ENCODE assay signal across 26 cellular contexts in the genomic region with DNA sequence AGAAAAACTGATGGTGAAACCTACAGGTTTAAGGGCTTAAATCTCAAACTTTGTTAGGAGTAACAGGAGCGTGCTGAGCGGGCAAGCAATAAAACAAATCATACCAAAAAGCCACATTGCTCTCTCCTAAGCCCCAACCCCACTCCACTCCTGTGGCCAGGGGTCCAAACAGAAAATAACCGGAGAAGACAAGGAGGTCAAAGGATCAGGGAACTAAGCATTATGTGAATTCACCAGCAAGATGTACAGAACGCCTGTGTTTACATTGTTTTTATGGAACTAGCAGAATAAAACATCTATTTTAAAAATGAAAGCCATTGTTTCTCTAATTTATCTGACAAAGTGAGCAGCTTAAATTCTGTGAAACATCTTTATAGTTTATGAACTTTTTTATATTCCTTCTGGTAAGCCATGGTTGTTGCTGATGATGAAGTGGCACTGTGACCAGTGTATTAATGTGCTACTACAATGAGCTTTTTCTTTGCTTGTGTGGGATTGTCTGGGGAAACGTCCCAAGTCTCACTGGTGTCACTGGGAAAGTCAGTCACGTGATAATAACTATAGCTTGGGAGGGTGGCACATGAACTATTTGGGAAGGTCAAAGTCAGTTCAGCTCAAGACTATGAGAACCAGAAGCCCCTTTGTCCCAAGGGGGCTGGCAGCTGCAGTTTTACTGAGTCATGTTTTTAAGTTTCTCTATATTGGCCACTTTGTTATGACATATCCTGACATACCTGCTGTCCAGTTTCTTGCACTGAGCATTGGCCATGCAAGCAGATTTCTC. TPM values are rescaled to one million over a fixed set of nuclear protein-coding genes. Genes with fewer than 3 reads are reported as not detected.
DNase-seq lines count a peak whose midpoint lies in the region; ATAC-seq, FAIRE-seq and TF ChIP-seq lines count a peak whose summit lies in the region.
"Had no signal": no experiment of that assay in that cellular context is flagged by ENCODE, and none has a peak within 500 bp of the region (broad histone marks: within the 10 kb centered on the region; RNA-seq: fewer than 3 reads in every experiment).

No MANE protein-coding gene starts in this region.

- DNase-seq in HepG2 (ENCODE audit: low spot score) (no peak), right lobe of liver (no peak), chondrocyte (ENCODE audit: low spot score) (no peak), myocyte (ENCODE audit: low read depth) (peak; percentile 59), transverse colon (no peak), left cardiac atrium (no peak)
- DNase-seq in effector memory CD8-positive, alpha-beta T cell = no peak
- DNase-seq in activated T-cell treated with anti-CD3 and anti-CD28 coated beads, Interleukin-2, amount 50 U/mL, for 1 hour = no peak
- DNase-seq: activated CD4-positive, alpha-beta T cell treated with anti-CD3 and anti-CD28 coated beads, Interleukin-2, amount 10 ng/mL, durations not matched to agents 7 days and 5 days; activated naive CD8-positive, alpha-beta T cell treated with anti-CD3 and anti-CD28 coated beads, Interleukin-2, amount 10 ng/mL, durations not matched to agents 7 days and 5 days; effector memory CD4-positive, alpha-beta T cell; IMR-90; left ventricle myocardium inferior; NCI-H1417 treated with DMSO at 0.1 percent for 48 hours; NCI-H510A treated with DMSO at 0.1 percent for 48 hours; Peyer's patch; small intestine; stimulated activated CD4-positive, alpha-beta T cell treated with anti-CD3 and anti-CD28 coated beads, Interleukin-2, amount 100 ng/mL, for 24 hours; tibial artery had no signal

- H4K20me1 ChIP-seq in HepG2 (ENCODE audit: insufficient read depth, low read length) = peaks cover 8% of the 10 kb centered on the region; the same call in 1 of the 2 replicates
- H4K20me1 ChIP-seq: BLaER1 had no signal

- H3K79me2 ChIP-seq in HepG2 (ENCODE audit: insufficient read depth, low read length) = peaks cover 18% of the 10 kb centered on the region

- no peaks in the 10 kb centered on the region for H3K9me3 ChIP-seq in HepG2 (ENCODE audit: low read length)
- H3K9me3 ChIP-seq in right lobe of liver = no peaks in the 10 kb centered on the region
- H3K9me3 ChIP-seq in transverse colon = no peaks in the 10 kb centered on the region
- H3K9me3 ChIP-seq: BLaER1, left ventricle myocardium inferior, Peyer's patch, tibial artery had no signal

- peaks cover 21% of the 10 kb centered on the region for H3K36me3 Mint-ChIP-seq in chondrocyte (ENCODE audit: low read depth)
- H3K36me3 Mint-ChIP-seq in effector memory CD8-positive, alpha-beta T cell (ENCODE audit: insufficient read depth) = peaks cover 4% of the 10 kb centered on the region

- no peaks in the 10 kb centered on the region for H3K9me3 Mint-ChIP-seq in chondrocyte (ENCODE audit: low read depth)
- no peaks in the 10 kb centered on the region for H3K9me3 Mint-ChIP-seq in effector memory CD8-positive, alpha-beta T cell
- H3K9me3 Mint-ChIP-seq: activated CD4-positive, alpha-beta T cell treated with anti-CD3 and anti-CD28 coated beads, Interleukin-2, amount 10 ng/mL, durations not matched to agents 7 days and 5 days; activated naive CD8-positive, alpha-beta T cell treated with anti-CD3 and anti-CD28 coated beads, Interleukin-2, amount 10 ng/mL, durations not matched to agents 7 days and 5 days; nephron; stimulated activated effector memory CD8-positive, alpha-beta T cell treated with anti-CD3 and anti-CD28 coated beads, Interleukin-12 subunit alpha, Interleukin-12 subunit beta, amount 100 ng/mL, for 72 hours; T-helper 1 cell treated with Interleukin-12 subunit alpha and Interleukin-12 subunit beta and Interleukin-4 antibody, amounts not matched to agents 30 μg/mL and 1 μg/mL, for 36 hours had no signal

- intact Hi-C loops in HepG2 (cut with micrococcal nuclease; ENCODE audit: unreplicated experiment) (no loop called here), right lobe of liver (cut with DNase I) (no loop called here), transverse colon (cut with DNase I; ENCODE audit: low total_unique reads) (no loop called here), left cardiac atrium (cut with DNase I) (no loop called here)

- TF ChIP-seq RAD21 in HepG2 (CRISPR knock-in tag; IDR thresholded peaks at IDR 0.05) = no peak

- CTCF ChIA-PET in HepG2 (lab: Yijun Ruan, JAX; ENCODE audit: low intra/inter-chr PET ratio, low total read pairs) = no interaction called here

- H3K4me3 Mint-ChIP-seq in chondrocyte (ENCODE audit: unreplicated experiment) = no peak overlapping the region
- no peak overlapping the region for H3K4me3 Mint-ChIP-seq in effector memory CD8-positive, alpha-beta T cell
- H3K4me3 Mint-ChIP-seq: activated CD4-positive, alpha-beta T cell treated with anti-CD3 and anti-CD28 coated beads, Interleukin-2, amount 10 ng/mL, durations not matched to agents 7 days and 5 days; activated naive CD8-positive, alpha-beta T cell treated with anti-CD3 and anti-CD28 coated beads, Interleukin-2, amount 10 ng/mL, durations not matched to agents 7 days and 5 days; nephron; stimulated activated effector memory CD8-positive, alpha-beta T cell treated with anti-CD3 and anti-CD28 coated beads, Interleukin-12 subunit alpha, Interleukin-12 subunit beta, amount 100 ng/mL, for 72 hours; T-helper 1 cell treated with Interleukin-12 subunit alpha and Interleukin-12 subunit beta and Interleukin-4 antibody, amounts not matched to agents 30 μg/mL and 1 μg/mL, for 36 hours had no signal

- H3K27ac ChIP-seq in HepG2 (ENCODE audit: extremely low read length, insufficient read depth, low read length) (peak overlapping the region; percentile 3), right lobe of liver (no peak overlapping the region), transverse colon (no peak overlapping the region)
- H3K27ac ChIP-seq: BLaER1, left ventricle myocardium inferior, Peyer's patch, SJSA1, tibial artery, VCaP had no signal

- in situ Hi-C loops in HepG2 (cut with HindIII; ENCODE audit: extremely low pct_ligation_motif_present, low pct_unique_long_range_greater_than_20kb) (no loop called here), transverse colon (cut with MboI; ENCODE audit: low pct_ligation_motif_present in 1 of 4, low pct_unique_long_range_greater_than_20kb in 1 of 4, low sequenced_read_pairs in 3 of 4) (no loop called here)

- H3K4me2 ChIP-seq in HepG2 (ENCODE audit: low read depth, low read length) = no peak overlapping the region
- H3K4me2 ChIP-seq: BLaER1 had no signal

- H3K27me3 Mint-ChIP-seq in chondrocyte (ENCODE audit: low read depth) = no peaks in the 10 kb centered on the region
- no peaks in the 10 kb centered on the region for H3K27me3 Mint-ChIP-seq in effector memory CD8-positive, alpha-beta T cell
- H3K27me3 Mint-ChIP-seq: activated CD4-positive, alpha-beta T cell treated with anti-CD3 and anti-CD28 coated beads, Interleukin-2, amount 10 ng/mL, durations not matched to agents 7 days and 5 days; activated naive CD8-positive, alpha-beta T cell treated with anti-CD3 and anti-CD28 coated beads, Interleukin-2, amount 10 ng/mL, durations not matched to agents 7 days and 5 days had no signal

- TF ChIP-seq EP300 in HepG2 (IDR thresholded peaks at IDR 0.05; ENCODE audit: low read depth in 2 of 2, low read length in 2 of 2) = no peak
- TF ChIP-seq EP300 in HepG2 (CRISPR knock-in tag; IDR thresholded peaks at IDR 0.05; ENCODE audit: borderline replicate concordance) = no peak
- no peak for TF ChIP-seq EP300 in transverse colon (IDR thresholded peaks at IDR 0.05; ENCODE audit: low read depth)

- H3K4me1 Mint-ChIP-seq in chondrocyte (ENCODE audit: low read depth) = no peaks in the 10 kb centered on the region
- peaks cover 0 to 11% of the 10 kb centered on the region in 2 donors for H3K4me1 Mint-ChIP-seq in effector memory CD8-positive, alpha-beta T cell (ENCODE audit: low read depth in 2 of 2)

- no peak for ATAC-seq in HepG2
- ATAC-seq in right lobe of liver = no peak
- no peak for ATAC-seq in effector memory CD8-positive, alpha-beta T cell (replicated peaks)
- no peak for ATAC-seq in left cardiac atrium
- ATAC-seq: stimulated activated effector memory CD8-positive, alpha-beta T cell treated with anti-CD3 and anti-CD28 coated beads, Interleukin-12 subunit alpha, Interleukin-12 subunit beta, amount 100 ng/mL, for 72 hours had no signal

- peak overlapping the region; percentile 34 for H3K27ac Mint-ChIP-seq in chondrocyte (ENCODE audit: unreplicated experiment)
- H3K27ac Mint-ChIP-seq in effector memory CD8-positive, alpha-beta T cell = no peak overlapping the region
- H3K27ac Mint-ChIP-seq: activated CD4-positive, alpha-beta T cell treated with anti-CD3 and anti-CD28 coated beads, Interleukin-2, amount 10 ng/mL, durations not matched to agents 7 days and 5 days; activated naive CD8-positive, alpha-beta T cell treated with anti-CD3 and anti-CD28 coated beads, Interleukin-2, amount 10 ng/mL, durations not matched to agents 7 days and 5 days; nephron; stimulated activated effector memory CD8-positive, alpha-beta T cell treated with anti-CD3 and anti-CD28 coated beads, Interleukin-12 subunit alpha, Interleukin-12 subunit beta, amount 100 ng/mL, for 72 hours; T-helper 1 cell treated with Interleukin-12 subunit alpha and Interleukin-12 subunit beta and Interleukin-4 antibody, amounts not matched to agents 30 μg/mL and 1 μg/mL, for 36 hours had no signal

- POLR2A ChIA-PET in HepG2 (lab: Yijun Ruan, JAX) = interaction anchor here (0.8 to 1.3 kb wide), 3 partner anchors 9 to 24 kb away, joined by 3 to 4 read pairs (median 4); a partner anchor contains a TSS

- WGBS in HepG2 (ENCODE audit: low lambda C conversion rate) = 92% methylated on average over 6 of the region's 6 CpGs
- WGBS in right lobe of liver (ENCODE audit: insufficient coverage, low coverage, low lambda C conversion rate, missing lambda C conversion rate) = 75% methylated on average over 6 of the region's 6 CpGs
- WGBS in transverse colon (ENCODE audit: low coverage in 1 of 2), 2 donors = 74 to 77% methylated on average over 5 to 6 of the region's 6 CpGs

- no peak for FAIRE-seq in HepG2 (lab: Jason Lieb, UNC)
- FAIRE-seq: H1, small intestine had no signal

- peak in 1 of 2 experiments; percentile 26; a peak in 1 of 4 replicates for TF ChIP-seq POLR2A in HepG2 (IDR thresholded peaks at IDR 0.05; ENCODE audit: insufficient read depth in 1 of 2, low read depth in 2 of 2, low read length in 2 of 2)
- no peak for TF ChIP-seq POLR2A in right lobe of liver (IDR thresholded peaks at IDR 0.05)
- TF ChIP-seq POLR2A in transverse colon (IDR thresholded peaks at IDR 0.05) = no peak

- TF ChIP-seq CTCF in HepG2 (CRISPR knock-in tag; IDR thresholded peaks at IDR 0.05) = no peak
- TF ChIP-seq CTCF in right lobe of liver (IDR thresholded peaks at IDR 0.05) = no peak
- no peak for TF ChIP-seq CTCF in chondrocyte (IDR thresholded peaks at IDR 0.05)
- no peak for TF ChIP-seq CTCF in transverse colon (IDR thresholded peaks at IDR 0.05)

- H3K4me1 ChIP-seq in HepG2 (ENCODE audit: insufficient read depth, low read length) = peaks cover 5% of the 10 kb centered on the region; the same call in 1 of the 2 replicates
- H3K4me1 ChIP-seq in right lobe of liver = no peaks in the 10 kb centered on the region
- H3K4me1 ChIP-seq in transverse colon = no peaks in the 10 kb centered on the region
- H3K4me1 ChIP-seq: BLaER1, Peyer's patch, SJSA1, tibial artery had no signal

- H3K36me3 ChIP-seq in HepG2 (replicated peaks in 1 of 2; ENCODE audit: control insufficient read depth in 1 of 2, insufficient read depth in 2 of 2, low read length in 2 of 2) (peaks cover 29 to 76% of the 10 kb centered on the region in 2 experiments), right lobe of liver (peaks cover 4 to 29% (median 12%) of the 10 kb centered on the region in 4 donors), transverse colon (peaks cover 0 to 22% (median 7%) of the 10 kb centered on the region in 4 donors)

- no peak overlapping the region for H3K4me3 ChIP-seq in HepG2 (replicated peaks in 1 of 3; ENCODE audit: insufficient read depth in 1 of 3, low read depth in 2 of 3, low read length in 3 of 3)
- H3K4me3 ChIP-seq in right lobe of liver = no peak overlapping the region
- no peak overlapping the region for H3K4me3 ChIP-seq in transverse colon
- H3K4me3 ChIP-seq: BLaER1, left ventricle myocardium inferior, Peyer's patch, SJSA1, tibial artery had no signal

- H3K9ac ChIP-seq in HepG2 (ENCODE audit: insufficient read depth, low read depth, low read length) = no peak overlapping the region
- H3K9ac ChIP-seq: BLaER1 had no signal

- H3K27me3 ChIP-seq in HepG2 (ENCODE audit: control insufficient read depth in 1 of 2, insufficient read depth in 2 of 2, low read length in 2 of 2) (no peaks in the 10 kb centered on the region), right lobe of liver (no peaks in the 10 kb centered on the region), transverse colon (no peaks in the 10 kb centered on the region)
- H3K27me3 ChIP-seq: BLaER1, Peyer's patch, SJSA1, tibial artery had no signal

- no peak overlapping the region for H2AFZ ChIP-seq in HepG2 (ENCODE audit: low read length)

- BruUV-seq in HepG2 (replicated peaks; lab: Mats Ljungman, UMichigan) = no TSS peak

RNA-seq across cellular contexts. Expression of a gene that starts 9.8 kb away (rescaled TPM):
- 75.9 and 88.4 TPM in 2 replicates for total RNA-seq in HepG2 (2016; rRNA removed; fragmentation: Illumina TruSeq; extraction: Trizol)
- 43.4 and 46.3 TPM in 2 replicates for total RNA-seq in HepG2 (2016; cell fraction: cytosol; rRNA removed; fragmentation: Illumina TruSeq; extraction: Trizol; ENCODE audit: low read depth)
- total RNA-seq in HepG2 (2016; cell fraction: insoluble cytoplasmic fraction; rRNA removed; fragmentation: Illumina TruSeq; extraction: Trizol) = 80.4 and 87.7 TPM in 2 replicates
- 112 and 113 TPM in 2 replicates for total RNA-seq in HepG2 (2016; cell fraction: membrane; rRNA removed; fragmentation: Illumina TruSeq; extraction: Trizol)
- 48.9 and 57.6 TPM in 2 replicates for total RNA-seq in HepG2 (2016; cell fraction: nucleus; rRNA removed; fragmentation: Illumina TruSeq; extraction: Trizol)
- polyA plus RNA-seq in HepG2 (2011; rRNA removed) = 107 and 111 TPM in 2 replicates
- 81.6 and 121 TPM in 2 replicates for polyA plus RNA-seq in HepG2 (2011; cell fraction: cytosol; rRNA removed)
- polyA plus RNA-seq in HepG2 (2011; cell fraction: nucleus; rRNA removed) = 21.7 and 28.8 TPM in 2 replicates
- polyA plus RNA-seq in HepG2 (2012) = 87.6 and 100 TPM in 2 replicates
- 74.9 and 84.3 TPM in 2 replicates for polyA plus RNA-seq in HepG2 (2016; cell fraction: cytosol; fragmentation: Illumina TruSeq; extraction: Trizol; ENCODE audit: low read depth)
- 128 and 133 TPM in 2 replicates for polyA plus RNA-seq in HepG2 (2016; cell fraction: insoluble cytoplasmic fraction; fragmentation: Illumina TruSeq; extraction: Trizol; ENCODE audit: low read depth)
- 136 and 137 TPM in 2 replicates for polyA plus RNA-seq in HepG2 (2016; cell fraction: membrane; fragmentation: Illumina TruSeq; extraction: Trizol; ENCODE audit: low read depth)
- polyA plus RNA-seq in HepG2 (2016; cell fraction: nucleus; fragmentation: Illumina TruSeq; extraction: Trizol; ENCODE audit: insufficient read depth, low read depth) = 94.3 and 100 TPM in 2 replicates
- 14.9 and 72.3 TPM in 2 replicates for polyA minus RNA-seq in HepG2 (2011; rRNA and poly(A)+ RNA removed; ENCODE audit: low replicate concordance)
- polyA minus RNA-seq in HepG2 (2011; cell fraction: cytosol; rRNA and poly(A)+ RNA removed) = 60.3 and 67.3 TPM in 2 replicates
- polyA minus RNA-seq in HepG2 (2011; cell fraction: nucleus; rRNA and poly(A)+ RNA removed) = 45.2 and 49.0 TPM in 2 replicates
- 10 to 100 TPM; 31.6 to 66.5 (median 42.8) TPM for total RNA-seq in right lobe of liver
- total RNA-seq in chondrocyte = 32.2 to 44.0 TPM (median 32.6 TPM) in 3 replicates
- total RNA-seq in myocyte = 42.6 and 54.5 TPM in 2 replicates
- polyA plus RNA-seq in myocyte (2012) = 33.8 TPM
- 10 to 100 TPM; 15.3 to 30.7 (median 25.5) TPM for total RNA-seq in transverse colon
- total RNA-seq in left cardiac atrium = 10 to 100 TPM; 31.1 to 32.9 TPM

RNA-seq across cellular contexts. Expression of a gene that starts 23.5 kb away (rescaled TPM):
- total RNA-seq in HepG2 (2016; rRNA removed; fragmentation: Illumina TruSeq; extraction: Trizol) = 224 and 335 TPM in 2 replicates
- total RNA-seq in HepG2 (2016; cell fraction: cytosol; rRNA removed; fragmentation: Illumina TruSeq; extraction: Trizol; ENCODE audit: low read depth) = 127 and 136 TPM in 2 replicates
- total RNA-seq in HepG2 (2016; cell fraction: insoluble cytoplasmic fraction; rRNA removed; fragmentation: Illumina TruSeq; extraction: Trizol) = 218 and 331 TPM in 2 replicates
- 173 and 174 TPM in 2 replicates for total RNA-seq in HepG2 (2016; cell fraction: membrane; rRNA removed; fragmentation: Illumina TruSeq; extraction: Trizol)
- 85.9 and 90.8 TPM in 2 replicates for total RNA-seq in HepG2 (2016; cell fraction: nucleus; rRNA removed; fragmentation: Illumina TruSeq; extraction: Trizol)
- 55.7 and 96.4 TPM in 2 replicates for polyA plus RNA-seq in HepG2 (2011; rRNA removed)
- 60.3 and 70.8 TPM in 2 replicates for polyA plus RNA-seq in HepG2 (2011; cell fraction: cytosol; rRNA removed)
- polyA plus RNA-seq in HepG2 (2011; cell fraction: nucleus; rRNA removed) = 23.6 and 31.7 TPM in 2 replicates
- 41.6 and 70.4 TPM in 2 replicates for polyA plus RNA-seq in HepG2 (2012)
- polyA plus RNA-seq in HepG2 (2016; cell fraction: cytosol; fragmentation: Illumina TruSeq; extraction: Trizol; ENCODE audit: low read depth) = 36.5 and 39.6 TPM in 2 replicates
- polyA plus RNA-seq in HepG2 (2016; cell fraction: insoluble cytoplasmic fraction; fragmentation: Illumina TruSeq; extraction: Trizol; ENCODE audit: low read depth) = 285 and 289 TPM in 2 replicates
- 72.5 and 73.7 TPM in 2 replicates for polyA plus RNA-seq in HepG2 (2016; cell fraction: membrane; fragmentation: Illumina TruSeq; extraction: Trizol; ENCODE audit: low read depth)
- polyA plus RNA-seq in HepG2 (2016; cell fraction: nucleus; fragmentation: Illumina TruSeq; extraction: Trizol; ENCODE audit: insufficient read depth, low read depth) = 111 and 116 TPM in 2 replicates
- polyA minus RNA-seq in HepG2 (2011; rRNA and poly(A)+ RNA removed; ENCODE audit: low replicate concordance) = 63.7 and 146 TPM in 2 replicates
- polyA minus RNA-seq in HepG2 (2011; cell fraction: cytosol; rRNA and poly(A)+ RNA removed) = 43.1 and 61.1 TPM in 2 replicates
- polyA minus RNA-seq in HepG2 (2011; cell fraction: nucleus; rRNA and poly(A)+ RNA removed) = 25.4 and 35.1 TPM in 2 replicates
- 1 to 10 TPM; 1.5 to 7.4 (median 2.5) TPM for total RNA-seq in right lobe of liver
- total RNA-seq in chondrocyte = 8.7 to 10.5 TPM (median 9.6 TPM) in 3 replicates
- total RNA-seq in myocyte = 5.7 and 11.6 TPM in 2 replicates
- 2.0 TPM for polyA plus RNA-seq in myocyte (2012)
- total RNA-seq in transverse colon = 10 to 100 TPM in 1 of 4 donors, 1 to 10 TPM in 2, under 1 TPM in 1; 0.75 to 12.4 (median 4.9) TPM
- total RNA-seq in left cardiac atrium = 10 to 100 TPM in 1 of 2 donors, 1 to 10 TPM in 1; 8.9 to 10.3 TPM

RNA-seq across cellular contexts. Expression of a gene that starts 23.9 kb away (rescaled TPM):
- total RNA-seq in HepG2 (2016; rRNA removed; fragmentation: Illumina TruSeq; extraction: Trizol) = 70.9 and 105 TPM in 2 replicates
- 17.0 and 17.9 TPM in 2 replicates for total RNA-seq in HepG2 (2016; cell fraction: cytosol; rRNA removed; fragmentation: Illumina TruSeq; extraction: Trizol; ENCODE audit: low read depth)
- 72.4 and 104 TPM in 2 replicates for total RNA-seq in HepG2 (2016; cell fraction: insoluble cytoplasmic fraction; rRNA removed; fragmentation: Illumina TruSeq; extraction: Trizol)
- 37.3 and 42.3 TPM in 2 replicates for total RNA-seq in HepG2 (2016; cell fraction: membrane; rRNA removed; fragmentation: Illumina TruSeq; extraction: Trizol)
- 53.7 and 58.2 TPM in 2 replicates for total RNA-seq in HepG2 (2016; cell fraction: nucleus; rRNA removed; fragmentation: Illumina TruSeq; extraction: Trizol)
- 67.9 and 100 TPM in 2 replicates for polyA plus RNA-seq in HepG2 (2011; rRNA removed)
- polyA plus RNA-seq in HepG2 (2011; cell fraction: cytosol; rRNA removed) = 63.9 and 67.0 TPM in 2 replicates
- polyA plus RNA-seq in HepG2 (2011; cell fraction: nucleus; rRNA removed) = 63.5 and 65.1 TPM in 2 replicates
- polyA plus RNA-seq in HepG2 (2012) = 39.4 and 55.3 TPM in 2 replicates
- 8.4 and 10.8 TPM in 2 replicates for polyA plus RNA-seq in HepG2 (2016; cell fraction: cytosol; fragmentation: Illumina TruSeq; extraction: Trizol; ENCODE audit: low read depth)
- 89.9 and 97.0 TPM in 2 replicates for polyA plus RNA-seq in HepG2 (2016; cell fraction: insoluble cytoplasmic fraction; fragmentation: Illumina TruSeq; extraction: Trizol; ENCODE audit: low read depth)
- polyA plus RNA-seq in HepG2 (2016; cell fraction: membrane; fragmentation: Illumina TruSeq; extraction: Trizol; ENCODE audit: low read depth) = 17.6 and 17.8 TPM in 2 replicates
- polyA plus RNA-seq in HepG2 (2016; cell fraction: nucleus; fragmentation: Illumina TruSeq; extraction: Trizol; ENCODE audit: insufficient read depth, low read depth) = 76.3 and 78.8 TPM in 2 replicates
- 186 and 265 TPM in 2 replicates for polyA minus RNA-seq in HepG2 (2011; rRNA and poly(A)+ RNA removed; ENCODE audit: low replicate concordance)
- polyA minus RNA-seq in HepG2 (2011; cell fraction: cytosol; rRNA and poly(A)+ RNA removed) = 59.5 and 62.1 TPM in 2 replicates
- polyA minus RNA-seq in HepG2 (2011; cell fraction: nucleus; rRNA and poly(A)+ RNA removed) = 49.2 and 64.4 TPM in 2 replicates
- total RNA-seq in right lobe of liver = 10 to 100 TPM; 14.9 to 27.2 (median 16.6) TPM
- total RNA-seq in chondrocyte = 23.7 to 33.1 TPM (median 26.0 TPM) in 3 replicates
- 42.3 and 45.5 TPM in 2 replicates for total RNA-seq in myocyte
- 30.0 TPM for polyA plus RNA-seq in myocyte (2012)
- 10 to 100 TPM in 2 of 4 donors, 1 to 10 TPM in 2; 5.2 to 21.8 (median 14.2) TPM for total RNA-seq in transverse colon
- 10 to 100 TPM; 20.2 to 20.9 TPM for total RNA-seq in left cardiac atrium

RNA-seq across cellular contexts. Expression of a gene that starts 43.5 kb away (rescaled TPM):
- total RNA-seq in HepG2 (2016; rRNA removed; fragmentation: Illumina TruSeq; extraction: Trizol) (0.38 and 0.49 TPM in 2 replicates), right lobe of liver (1 to 10 TPM in 2 of 6 experiments, under 1 TPM in 4; 0.66 to 2.1 (median 0.83) TPM), chondrocyte (0.10 to 0.39 TPM in 2 of 3 replicates, not detected in the other), myocyte (20.9 and 48.0 TPM in 2 replicates), transverse colon (1 to 10 TPM in 3 of 4 donors, not detected in 1; 1.1 to 1.4 (median 1.1) TPM), left cardiac atrium (under 1 TPM; 0.65 to 0.80 TPM)
- 0.09 TPM in 1 of 2 replicates, not detected in the other for total RNA-seq in HepG2 (2016; cell fraction: cytosol; rRNA removed; fragmentation: Illumina TruSeq; extraction: Trizol; ENCODE audit: low read depth)
- total RNA-seq in HepG2 (2016; cell fraction: insoluble cytoplasmic fraction; rRNA removed; fragmentation: Illumina TruSeq; extraction: Trizol) = 0.28 and 0.35 TPM in 2 replicates
- 0.17 and 0.31 TPM in 2 replicates for total RNA-seq in HepG2 (2016; cell fraction: membrane; rRNA removed; fragmentation: Illumina TruSeq; extraction: Trizol)
- 0.53 and 0.65 TPM in 2 replicates for total RNA-seq in HepG2 (2016; cell fraction: nucleus; rRNA removed; fragmentation: Illumina TruSeq; extraction: Trizol)
- polyA plus RNA-seq in HepG2 (2011; rRNA removed) = 0.17 and 0.25 TPM in 2 replicates
- polyA plus RNA-seq in HepG2 (2011; cell fraction: cytosol; rRNA removed) = 0.10 and 0.17 TPM in 2 replicates
- polyA plus RNA-seq in HepG2 (2011; cell fraction: nucleus; rRNA removed) = 0.35 and 0.50 TPM in 2 replicates
- 0.17 and 0.23 TPM in 2 replicates for polyA plus RNA-seq in HepG2 (2012)
- not detected in 2 replicates for polyA plus RNA-seq in HepG2 (2016; cell fraction: cytosol; fragmentation: Illumina TruSeq; extraction: Trizol; ENCODE audit: low read depth)
- polyA plus RNA-seq in HepG2 (2016; cell fraction: insoluble cytoplasmic fraction; fragmentation: Illumina TruSeq; extraction: Trizol; ENCODE audit: low read depth) = 0.30 and 0.41 TPM in 2 replicates
- 0.06 and 0.08 TPM in 2 replicates for polyA plus RNA-seq in HepG2 (2016; cell fraction: membrane; fragmentation: Illumina TruSeq; extraction: Trizol; ENCODE audit: low read depth)
- 0.21 and 0.48 TPM in 2 replicates for polyA plus RNA-seq in HepG2 (2016; cell fraction: nucleus; fragmentation: Illumina TruSeq; extraction: Trizol; ENCODE audit: insufficient read depth, low read depth)
- 0.06 and 0.07 TPM in 2 replicates for polyA minus RNA-seq in HepG2 (2011; rRNA and poly(A)+ RNA removed; ENCODE audit: low replicate concordance)
- 0.26 TPM in 1 of 2 replicates, not detected in the other for polyA minus RNA-seq in HepG2 (2011; cell fraction: cytosol; rRNA and poly(A)+ RNA removed)
- 0.26 and 0.50 TPM in 2 replicates for polyA minus RNA-seq in HepG2 (2011; cell fraction: nucleus; rRNA and poly(A)+ RNA removed)
- 19.5 TPM for polyA plus RNA-seq in myocyte (2012)
- total RNA-seq: H1, SJSA1 had no signal
- polyA plus RNA-seq: H1 had no signal
